21 cellular contexts compared by ENCODE assay signal in the genomic region with DNA sequence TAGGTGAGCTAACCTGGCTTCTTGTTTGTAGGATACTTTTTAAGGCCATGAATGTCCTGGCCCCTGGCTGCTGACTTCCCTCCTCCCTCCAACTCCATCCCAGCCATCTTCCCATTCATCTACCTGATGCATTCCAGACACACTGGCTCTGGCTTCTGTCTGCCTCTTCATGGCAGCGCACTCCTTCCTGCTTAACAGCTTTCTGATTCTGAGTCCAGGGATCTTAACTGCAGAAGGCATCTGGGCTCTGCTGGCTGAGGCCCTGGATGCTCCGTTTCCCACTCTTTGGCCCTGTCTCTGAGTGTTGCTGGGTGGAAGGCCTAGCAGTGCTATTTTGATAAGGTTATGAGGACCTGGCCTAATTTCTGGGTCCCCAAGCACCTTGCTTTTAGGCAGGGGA. TPM values are rescaled to one million over a fixed set of nuclear protein-coding genes. Genes with fewer than 3 reads are reported as not detected.
DNase-seq lines count a peak whose midpoint lies in the region; ATAC-seq and TF ChIP-seq lines count a peak whose summit lies in the region.
"Had no signal": no experiment of that assay in that cellular context is flagged by ENCODE, and none has a peak within 500 bp of the region (broad histone marks: within the 10 kb centered on the region; RNA-seq: fewer than 3 reads in every experiment).

No MANE protein-coding gene starts in this region.

- intact Hi-C loops in dorsolateral prefrontal cortex (cut with DNase I): no loop called here
- intact Hi-C loops in testis (cut with DNase I; ENCODE audit: low total_unique reads): no loop called here

- peaks cover 32% of the 10 kb centered on the region for H3K4me1 Mint-ChIP-seq in nephron

- no peak for ATAC-seq in GM21526 (IDR thresholded peaks at IDR 0.05; ENCODE audit: low FRiP score, unreplicated experiment)
- ATAC-seq: PC-3 had no signal

- TF ChIP-seq POLR2A in testis (IDR thresholded peaks at IDR 0.05): no peak

- H3K9me3 ChIP-seq in testis: no peaks in the 10 kb centered on the region
- no peaks in the 10 kb centered on the region for H3K9me3 ChIP-seq in WERI-Rb-1 (ENCODE audit: severe bottlenecking)
- H3K9me3 ChIP-seq: SJCRH30 had no signal

- H3K27me3 ChIP-seq in dorsolateral prefrontal cortex (peaks cover 0 to 17% (median 0%) of the 10 kb centered on the region in 45 donors), testis (no peaks in the 10 kb centered on the region), WERI-Rb-1 (ENCODE audit: insufficient read depth, low read depth, severe bottlenecking) (no peaks in the 10 kb centered on the region)
- H3K27me3 ChIP-seq: SJCRH30 had no signal

- H3K9me3 Mint-ChIP-seq in nephron: no peaks in the 10 kb centered on the region
- H3K9me3 Mint-ChIP-seq: HFFc6 had no signal

- DNase-seq in SK-N-DZ (ENCODE audit: low spot score) (peak; percentile 84), dorsolateral prefrontal cortex (no peak), NCI-H1694 treated with DMSO at 0.1 percent for 48 hours (lab: John Stamatoyannopoulos, UW) (no peak), testis (no peak), WERI-Rb-1 (no peak)
- DNase-seq: COR-L47, EL, GM23248, HFFc6, KG1, NCI-H1092, NCI-H146, NCI-H2081 treated with DMSO at 0.1 percent for 48 hours, NCI-H510A treated with DMSO at 0.1 percent for 48 hours, NCI-H82, PC-3, SJCRH30 had no signal

- peaks cover 46% of the 10 kb centered on the region for H3K27me3 Mint-ChIP-seq in nephron (ENCODE audit: low read depth)

- H3K4me1 ChIP-seq in testis: peaks cover 5% of the 10 kb centered on the region
- H3K4me1 ChIP-seq: SJCRH30 had no signal

- 75 to 87% methylated on average over 2 of the region's 2 CpGs for WGBS in testis, 2 donors

- H3K36me3 Mint-ChIP-seq in nephron (ENCODE audit: low read depth): peaks cover 5% of the 10 kb centered on the region
- H3K36me3 Mint-ChIP-seq: CD14-positive monocyte had no signal

- peak overlapping the region; percentile 68 to 90 (median 87) for H3K4me3 Mint-ChIP-seq in nephron
- H3K4me3 Mint-ChIP-seq: HFFc6 had no signal

- H3K4me3 ChIP-seq in dorsolateral prefrontal cortex: no peak overlapping the region
- H3K4me3 ChIP-seq in testis: no peak overlapping the region
- no peak overlapping the region for H3K4me3 ChIP-seq in WERI-Rb-1 (ENCODE audit: low read depth, low read length)
- H3K4me3 ChIP-seq: GM23248, SJCRH30 had no signal

- H3K36me3 ChIP-seq in testis (ENCODE audit: low read depth, missing control alignments) (no peaks in the 10 kb centered on the region), WERI-Rb-1 (no peaks in the 10 kb centered on the region)
- H3K36me3 ChIP-seq: SJCRH30 had no signal

- H3K27ac ChIP-seq in dorsolateral prefrontal cortex (peak overlapping the region in 31 of 59 donors; percentile 6 to 97 (median 89)), temporal lobe (ENCODE audit: low read depth, low read length) (peak overlapping the region; percentile 13), testis (no peak overlapping the region), WERI-Rb-1 (no peak overlapping the region)
- H3K27ac ChIP-seq: GM23248, SJCRH30 had no signal

- TF ChIP-seq CTCF in dorsolateral prefrontal cortex (IDR thresholded peaks at IDR 0.05 in 54 of 56, conservative IDR thresholded peaks at IDR 0.05 in 2 of 56; ENCODE audit: low read depth in 1 of 56, partially characterized antibody in 56 of 56) (no peak), nephron (IDR thresholded peaks at IDR 0.05; ENCODE audit: unreplicated experiment in 3 of 3) (no peak), testis (IDR thresholded peaks at IDR 0.05) (no peak), WERI-Rb-1 (IDR thresholded peaks at IDR 0.05; ENCODE audit: low read depth, low read length) (no peak)

- peak overlapping the region; percentile 13 to 16 (median 14) for H3K27ac Mint-ChIP-seq in nephron
- H3K27ac Mint-ChIP-seq: CD14-positive monocyte, HFFc6 had no signal

RNA-seq across cellular contexts. Expression of a gene that starts 1.8 kb away (rescaled TPM):
- 65.9 and 121 TPM in 2 replicates for polyA plus RNA-seq in SK-N-DZ (2014; cell fraction: cytosol; rRNA removed)
- polyA plus RNA-seq in SK-N-DZ (2014; cell fraction: nucleus; rRNA removed): 51.5 and 76.0 TPM in 2 replicates
- total RNA-seq in dorsolateral prefrontal cortex (100 to 1,000 TPM; 161 to 881 (median 538) TPM), temporal lobe (21.4 TPM), testis (10 to 100 TPM in 1 of 2 donors, 1 to 10 TPM in 1; 5.9 to 30.0 TPM)
- 132 TPM for polyA plus RNA-seq in testis (ENCODE audit: insufficient read depth, low read depth, low replicate concordance)
- total RNA-seq: PC-3 had no signal
- polyA plus RNA-seq: CD14-positive monocyte had no signal

RNA-seq across cellular contexts. Expression of a gene that starts 43.3 kb away (rescaled TPM):
- polyA plus RNA-seq in SK-N-DZ (2014; cell fraction: cytosol; rRNA removed): 0.28 and 1.1 TPM in 2 replicates
- 0.70 and 1.8 TPM in 2 replicates for polyA plus RNA-seq in SK-N-DZ (2014; cell fraction: nucleus; rRNA removed)
- total RNA-seq in dorsolateral prefrontal cortex (10 to 100 TPM; 32.5 to 68.6 (median 46.7) TPM), temporal lobe (0.74 TPM), testis (100 to 1,000 TPM in 1 of 2 donors, 10 to 100 TPM in 1; 41.2 to 100 TPM)
- 168 TPM for polyA plus RNA-seq in testis (ENCODE audit: insufficient read depth, low read depth, low replicate concordance)
- total RNA-seq: GM23248 had no signal
- polyA plus RNA-seq: CD14-positive monocyte had no signal

Comparison
In these comparisons a context has a peak if more than half of its experiments do, and no peak if none do; other contexts are left out.
1. H3K27ac ChIP-seq: peak in dorsolateral prefrontal cortex (31 of 59) and temporal lobe (single experiment); none in testis (0 of 2) and WERI-Rb-1 (single experiment).
2. RNA of a gene that starts 43.3 kb away (total RNA-seq): 41.2 to 100 TPM in testis and 32.5 to 68.6 TPM in dorsolateral prefrontal cortex; 0.74 TPM in temporal lobe (single experiment); every median in the first group is over 10 times any median in the second.